ENCODE assay signal across 19 cellular contexts in genomic region chr16:50972899-50973298, GRCh38.
DNase-seq lines count a peak whose midpoint lies in the region; ATAC-seq, FAIRE-seq and TF ChIP-seq lines count a peak whose summit lies in the region.
"Had no signal": no experiment of that assay in that cellular context is flagged by ENCODE, and none has a peak within 500 bp of the region (broad histone marks: within the 10 kb centered on the region; RNA-seq: fewer than 3 reads in every experiment).

No MANE protein-coding gene starts in this region.

- no peaks in the 10 kb centered on the region for H4K20me1 ChIP-seq in BLaER1 treated with 17β-estradiol and CSF1 and Interleukin-3, amounts not matched to agents 10 nM and 100 nM

- H3K4me3 Mint-ChIP-seq in WTC11, result no peak overlapping the region
- H3K4me3 Mint-ChIP-seq: CD8-positive, alpha-beta memory T cell; H9 had no signal

- no peak for TF ChIP-seq CTCF in WTC11 (IDR thresholded peaks at IDR 0.05)

- H3K36me3 Mint-ChIP-seq in WTC11, result peaks cover 7% of the 10 kb centered on the region
- H3K36me3 Mint-ChIP-seq: CD8-positive, alpha-beta memory T cell had no signal

- no peak for FAIRE-seq in RCC 7860 (lab: Jason Lieb, UNC)
- FAIRE-seq: A549, GM12892, GM19239, HepG2, HTR-8/SVneo had no signal

- peaks cover 2% of the 10 kb centered on the region; the same call in 1 of the 2 replicates for H3K27me3 Mint-ChIP-seq in WTC11 (ENCODE audit: low read depth)

- H3K27ac ChIP-seq in BLaER1 treated with 17β-estradiol and CSF1 and Interleukin-3, amounts not matched to agents 10 nM and 100 nM, result no peak overlapping the region
- H3K27ac ChIP-seq: A549 had no signal

- no peak overlapping the region for H3K27ac Mint-ChIP-seq in WTC11

- H3K9me3 Mint-ChIP-seq in WTC11, result peaks cover 20% of the 10 kb centered on the region

- H3K36me3 ChIP-seq in BLaER1 treated with 17β-estradiol and CSF1 and Interleukin-3, amounts not matched to agents 10 nM and 100 nM, result no peaks in the 10 kb centered on the region
- H3K36me3 ChIP-seq: BE2C had no signal

- H3K27me3 ChIP-seq in BLaER1 treated with 17β-estradiol and CSF1 and Interleukin-3, amounts not matched to agents 10 nM and 100 nM, result no peaks in the 10 kb centered on the region
- H3K27me3 ChIP-seq: BE2C had no signal

- peak overlapping the region in 8 of 11 experiments; percentile 3 to 84 (median 74); a peak in 6 of 22 replicates for H3K4me2 ChIP-seq in BLaER1 treated with 17β-estradiol and CSF1 and Interleukin-3, amounts not matched to agents 10 nM and 100 nM
- H3K4me2 ChIP-seq: A549 had no signal

- no peaks in the 10 kb centered on the region for H3K4me1 Mint-ChIP-seq in WTC11
- H3K4me1 Mint-ChIP-seq: CD8-positive, alpha-beta memory T cell had no signal

- H3K4me3 ChIP-seq in BLaER1 treated with 17β-estradiol and CSF1 and Interleukin-3, amounts not matched to agents 10 nM and 100 nM, result no peak overlapping the region
- H3K4me3 ChIP-seq: A549 had no signal

- H3K4me1 ChIP-seq in BLaER1 treated with 17β-estradiol and CSF1 and Interleukin-3, amounts not matched to agents 10 nM and 100 nM, result peaks cover 15 to 39% (median 35%) of the 10 kb centered on the region in 10 experiments
- H3K4me1 ChIP-seq: A549, BE2C, Caco-2 had no signal

- H3K9ac ChIP-seq in BLaER1 treated with 17β-estradiol and CSF1 and Interleukin-3, amounts not matched to agents 10 nM and 100 nM, result no peak overlapping the region

- CTCF ChIA-PET in WTC11 (lab: Charles Lee), result no interaction called here

- DNase-seq in RPMI7951 (ENCODE audit: low read depth) (peak; percentile 66), glomerular visceral epithelial cell (ENCODE audit: extremely low spot score) (peak; percentile 14), renal cortical epithelial cell (ENCODE audit: low read depth) (peak; percentile 37), HPDE6-E6E7 (ENCODE audit: extremely low spot score) (no peak), WTC11 (ENCODE audit: low spot score) (no peak), RCC 7860 (ENCODE audit: low spot score) (no peak)
- DNase-seq: BE2C; Caco-2; CD8-positive, alpha-beta memory T cell; DND-41; GDM1; GOT3; H9 had no signal

- no peak for ATAC-seq in WTC11
- ATAC-seq: A549, HepG2 had no signal

- POLR2A ChIA-PET in WTC11 (lab: Charles Lee), result no interaction called here

- H3K9me3 ChIP-seq in BLaER1 treated with 17β-estradiol and CSF1 and Interleukin-3, amounts not matched to agents 10 nM and 100 nM (replicated peaks in 1 of 11), result peaks cover 0 to 9% (median 0%) of the 10 kb centered on the region in 11 experiments; a peak in 2 of 22 replicates
- H3K9me3 ChIP-seq: A549, BE2C, Caco-2 had no signal

TF ChIP-seq in WTC11, 78 proteins besides CTCF, POLR2A, EP300 and RAD21:
- TF ChIP-seq SOX15 (CRISPR knock-in tag; IDR thresholded peaks at IDR 0.05), result no peak
- no peak for TF ChIP-seq NR1H2 (CRISPR knock-in tag; IDR thresholded peaks at IDR 0.05)
- no peak for TF ChIP-seq PRDM15 (CRISPR knock-in tag; IDR thresholded peaks at IDR 0.05)

Comparison
In these comparisons a context has a peak if more than half of its experiments do, and no peak if none do; other contexts are left out.
1. DNase-seq: peak in RPMI7951 (single experiment), glomerular visceral epithelial cell (single experiment) and renal cortical epithelial cell (single experiment); none in HPDE6-E6E7 (single experiment), WTC11 (single experiment) and RCC 7860 (single experiment).